Comparison of ENCODE assay signal across 8 cellular contexts in the genomic region with DNA sequence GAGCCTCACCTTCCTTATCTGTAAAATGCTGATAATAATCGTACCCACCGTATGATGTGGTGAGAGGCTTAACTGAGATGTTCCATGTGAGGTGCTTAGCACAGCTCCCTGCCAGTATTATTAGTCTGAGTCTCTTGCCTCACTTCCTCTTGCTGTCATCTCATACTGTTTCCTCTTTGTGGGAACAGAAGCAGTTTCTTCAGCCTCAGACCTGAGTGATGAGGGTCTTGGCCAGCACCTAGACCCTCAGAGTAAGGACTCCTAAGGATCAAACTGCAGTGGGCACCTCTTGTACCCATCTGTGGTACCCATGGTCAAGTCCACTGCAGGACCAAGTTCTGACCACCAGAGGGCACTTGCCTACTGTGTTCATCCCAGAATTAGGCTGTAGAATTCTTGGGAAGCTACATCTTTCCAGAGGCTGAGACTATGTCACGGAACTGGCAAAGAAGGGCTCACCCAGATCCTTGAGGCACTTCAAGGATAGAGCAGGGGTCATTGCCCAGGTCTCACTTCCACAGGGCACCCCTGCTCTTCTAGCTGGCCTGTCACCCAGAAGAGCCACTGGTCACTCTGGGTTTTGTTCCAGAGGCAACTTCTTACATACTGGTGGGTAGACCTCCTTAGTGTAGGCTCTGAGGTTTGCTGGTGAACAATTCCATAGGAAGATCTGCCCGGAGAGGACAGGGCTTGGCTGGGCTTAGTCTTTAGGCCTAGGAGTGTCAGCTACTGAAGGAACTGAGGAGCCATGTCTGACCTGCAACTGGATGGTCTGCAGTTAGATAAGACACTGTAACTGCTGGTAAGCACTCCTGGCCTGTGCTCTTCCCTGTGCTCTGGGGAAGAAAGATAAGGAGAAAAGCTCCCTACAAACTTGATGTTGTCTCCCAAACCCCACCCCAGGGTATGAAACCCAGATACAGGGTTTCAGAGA. TPM values are rescaled to one million over a fixed set of nuclear protein-coding genes. Genes with fewer than 3 reads are reported as not detected.
A peak's percentile ranks its signal among the peaks of the same experiment; 100 is the strongest.
DNase-seq lines count a peak whose midpoint lies in the region; ATAC-seq and TF ChIP-seq lines count a peak whose summit lies in the region.

No MANE protein-coding gene starts in this region.

- no peaks in the 10 kb centered on the region for H3K4me1 Mint-ChIP-seq in activated naive CD8-positive, alpha-beta T cell treated with anti-CD3 and anti-CD28 coated beads, Interleukin-2, amount 10 ng/mL, durations not matched to agents 7 days and 5 days

- no peaks in the 10 kb centered on the region for H3K9me3 ChIP-seq in SJCRH30 (replicated peaks)
- no peaks in the 10 kb centered on the region for H3K9me3 ChIP-seq in cardiac muscle cell (ENCODE audit: low read depth)

- H3K36me3 Mint-ChIP-seq in activated naive CD8-positive, alpha-beta T cell treated with anti-CD3 and anti-CD28 coated beads, Interleukin-2, amount 10 ng/mL, durations not matched to agents 7 days and 5 days, result no peaks in the 10 kb centered on the region

- no peaks in the 10 kb centered on the region for H3K27me3 ChIP-seq in SJCRH30
- no peaks in the 10 kb centered on the region for H3K27me3 ChIP-seq in cardiac muscle cell

- no peaks in the 10 kb centered on the region for H3K27me3 Mint-ChIP-seq in activated naive CD8-positive, alpha-beta T cell treated with anti-CD3 and anti-CD28 coated beads, Interleukin-2, amount 10 ng/mL, durations not matched to agents 7 days and 5 days

- H3K27ac ChIP-seq in SJCRH30 (no peak overlapping the region), cardiac muscle cell (no peak overlapping the region)

- POLR2A ChIA-PET in activated naive CD8-positive, alpha-beta T cell treated with anti-CD3 and anti-CD28 coated beads, Interleukin-2, amount 10 ng/mL, durations not matched to agents 7 days and 5 days (lab: Charles Lee), result no interaction called here

- peak; percentile 96 for TF ChIP-seq CTCF in cardiac muscle cell (IDR thresholded peaks at IDR 0.05; ENCODE audit: low read depth, low read length)

- no peak overlapping the region for H3K27ac Mint-ChIP-seq in activated naive CD8-positive, alpha-beta T cell treated with anti-CD3 and anti-CD28 coated beads, Interleukin-2, amount 10 ng/mL, durations not matched to agents 7 days and 5 days

- intact Hi-C loops in posterior cingulate gyrus (cut with DNase I), result loop anchor here (2.0 to 10.0 kb wide), 3 partner anchors 53 to 547 kb away; partner anchors contain the start of gene IFT52

- no peaks in the 10 kb centered on the region for H3K9me3 Mint-ChIP-seq in activated naive CD8-positive, alpha-beta T cell treated with anti-CD3 and anti-CD28 coated beads, Interleukin-2, amount 10 ng/mL, durations not matched to agents 7 days and 5 days

- no peak overlapping the region for H3K4me3 Mint-ChIP-seq in activated naive CD8-positive, alpha-beta T cell treated with anti-CD3 and anti-CD28 coated beads, Interleukin-2, amount 10 ng/mL, durations not matched to agents 7 days and 5 days

- H3K36me3 ChIP-seq in SJCRH30, result no peaks in the 10 kb centered on the region
- H3K36me3 ChIP-seq in cardiac muscle cell, result peaks cover 10% of the 10 kb centered on the region

- peak; percentile 52 for ATAC-seq in activated naive CD8-positive, alpha-beta T cell treated with anti-CD3 and anti-CD28 coated beads, Interleukin-2, amount 10 ng/mL, durations not matched to agents 7 days and 5 days (ENCODE audit: low read depth)
- ATAC-seq in GM21619 (IDR thresholded peaks at IDR 0.05; ENCODE audit: unreplicated experiment), result no peak

- H3K4me1 ChIP-seq in SJCRH30 (no peaks in the 10 kb centered on the region), cardiac muscle cell (ENCODE audit: low read depth) (no peaks in the 10 kb centered on the region)

- H3K4me3 ChIP-seq in SJCRH30 (no peak overlapping the region), cardiac muscle cell (no peak overlapping the region)

- in situ Hi-C loops in KBM-7 (cut with MboI; ENCODE audit: low pct_unique_long_range_greater_than_20kb, low sequenced_read_pairs), result loop anchor here (25.0 kb wide), 1 partner anchor 549 kb away; no protein-coding TSS in a partner anchor

- DNase-seq in DMS153 treated with DMSO at 0.1 percent for 48 hours (lab: John Stamatoyannopoulos, UW; ENCODE audit: unreplicated experiment), result peak; percentile 17
- peak; percentile 37 for DNase-seq in KBM-7
- DNase-seq in SJCRH30, result peak; percentile 73 to 90
- peak; percentile 51 for DNase-seq in activated naive CD8-positive, alpha-beta T cell treated with anti-CD3 and anti-CD28 coated beads, Interleukin-2, amount 10 ng/mL, durations not matched to agents 7 days and 5 days
- DNase-seq in cardiac muscle cell (ENCODE audit: low read depth in 1 of 2, low spot score in 1 of 2), result peak; percentile 73
- peak; percentile 63 to 94 (median 84) for DNase-seq in posterior cingulate gyrus
- no peak for DNase-seq in central memory CD4-positive, alpha-beta T cell

RNA-seq across cellular contexts. Expression of gene SGK2, which starts 20.6 kb away (rescaled TPM):
- 0.23 and 0.67 TPM in 2 replicates for total RNA-seq in SJCRH30 (2014; rRNA removed; shearing (Covaris generic))
- under 1 TPM; 0.48 to 0.53 TPM for total RNA-seq in activated naive CD8-positive, alpha-beta T cell treated with anti-CD3 and anti-CD28 coated beads, Interleukin-2, amount 10 ng/mL, durations not matched to agents 7 days and 5 days
- total RNA-seq in cardiac muscle cell, result 0.88 and 2.4 TPM in 2 replicates
- 1.1 TPM in 1 of 2 replicates, not detected in the other for polyA plus RNA-seq in cardiac muscle cell

RNA-seq across cellular contexts. Expression of gene L3MBTL1, which starts 30.7 kb away (rescaled TPM):
- 3.4 and 6.5 TPM in 2 replicates for total RNA-seq in SJCRH30 (2014; rRNA removed; shearing (Covaris generic))
- total RNA-seq in activated naive CD8-positive, alpha-beta T cell treated with anti-CD3 and anti-CD28 coated beads, Interleukin-2, amount 10 ng/mL, durations not matched to agents 7 days and 5 days, result 10 to 100 TPM; 10.6 to 13.7 TPM
- total RNA-seq in cardiac muscle cell, result 30.7 and 115 TPM in 2 replicates
- polyA plus RNA-seq in cardiac muscle cell, result 17.8 and 22.6 TPM in 2 replicates

RNA-seq across cellular contexts. Expression of gene IFT52, which starts 52.5 kb away (rescaled TPM):
- 76.2 and 86.2 TPM in 2 replicates for total RNA-seq in SJCRH30 (2014; rRNA removed; shearing (Covaris generic))
- 10 to 100 TPM; 17.4 to 17.8 TPM for total RNA-seq in activated naive CD8-positive, alpha-beta T cell treated with anti-CD3 and anti-CD28 coated beads, Interleukin-2, amount 10 ng/mL, durations not matched to agents 7 days and 5 days
- total RNA-seq in cardiac muscle cell, result 19.1 and 20.6 TPM in 2 replicates
- 26.4 and 40.3 TPM in 2 replicates for polyA plus RNA-seq in cardiac muscle cell
